23 cellular contexts compared by ENCODE assay signal in the genomic region with DNA sequence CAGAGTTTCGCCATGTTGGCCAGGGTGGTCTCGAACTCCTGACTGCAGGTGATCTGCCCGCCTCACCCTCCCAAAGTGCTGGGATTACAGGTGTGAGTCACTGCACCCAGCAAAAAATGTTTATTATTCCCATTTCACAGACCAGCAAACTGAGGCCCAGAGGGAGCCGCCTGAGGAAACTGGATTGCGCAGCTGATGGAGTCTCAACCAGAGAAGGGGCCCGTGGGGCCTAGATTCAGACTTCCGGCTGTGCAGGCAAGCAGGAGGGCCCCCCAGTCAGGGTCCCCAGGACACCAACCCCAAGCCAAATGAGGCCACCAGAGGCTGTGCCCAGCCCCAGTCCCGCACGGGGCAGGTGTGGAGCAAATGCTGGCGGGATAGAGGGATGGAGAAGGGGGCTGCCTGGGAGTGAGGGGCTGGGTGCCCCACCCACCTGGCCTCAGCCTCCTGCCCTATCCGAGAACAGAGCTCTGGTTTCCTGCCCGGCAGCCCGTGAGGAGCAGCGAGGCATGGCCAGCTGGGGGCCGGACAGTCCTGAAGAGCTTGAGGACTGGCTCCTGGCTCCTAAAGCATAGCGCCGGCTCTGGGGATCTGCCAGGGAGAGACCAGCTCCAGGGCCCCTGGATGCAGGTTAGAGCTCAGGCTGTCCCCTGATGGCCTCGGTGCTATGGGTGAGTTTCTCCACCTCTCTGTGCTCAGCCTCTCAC. TPM values are rescaled to one million over a fixed set of nuclear protein-coding genes. Genes with fewer than 3 reads are reported as not detected.
DNase-seq lines count a peak whose midpoint lies in the region; ATAC-seq and TF ChIP-seq lines count a peak whose summit lies in the region.
"Had no signal": no experiment of that assay in that cellular context is flagged by ENCODE, and none has a peak within 500 bp of the region (broad histone marks: within the 10 kb centered on the region; RNA-seq: fewer than 3 reads in every experiment).

No MANE protein-coding gene starts in this region.

- 69 to 82% methylated on average over 15 to 18 of the region's 18 CpGs for WGBS in endodermal cell (ENCODE audit: insufficient coverage in 1 of 2, insufficient read length in 1 of 2), 2 experiments

- no peak for TF ChIP-seq EP300 in Ishikawa (IDR thresholded peaks at IDR 0.05; ENCODE audit: borderline replicate concordance)

- H3K27me3 ChIP-seq in endodermal cell (ENCODE audit: control insufficient read depth, insufficient read depth, low read length, poor library complexity, severe bottlenecking) (no peaks in the 10 kb centered on the region), neural progenitor cell (no peaks in the 10 kb centered on the region)
- H3K27me3 ChIP-seq: dorsolateral prefrontal cortex, tibial nerve had no signal

- no peaks in the 10 kb centered on the region for H3K79me2 ChIP-seq in neural progenitor cell (ENCODE audit: low read depth)

- TF ChIP-seq CTCF in endodermal cell (conservative IDR thresholded peaks at IDR 0.05): no peak
- TF ChIP-seq CTCF in neural progenitor cell (IDR thresholded peaks at IDR 0.05): no peak

- DNase-seq in Caki2 (ENCODE audit: low read depth) (peak; percentile 61), endodermal cell (peak; percentile 78), neural progenitor cell (ENCODE audit: low spot score) (peak; percentile 67), NCI-H526 treated with DMSO at 0.1 percent for 48 hours (lab: John Stamatoyannopoulos, UW) (no peak), NCI-H187 treated with DMSO at 0.1 percent for 48 hours (lab: John Stamatoyannopoulos, UW) (no peak), dermis blood vessel endothelial cell (no peak)
- DNase-seq: activated gamma-delta T cell; AML-193; dorsolateral prefrontal cortex; gastrocnemius medialis; GDM1; left colon; NCI-H1930; occipital lobe; sigmoid colon; stimulated activated naive CD4-positive, alpha-beta T cell had no signal

- no peak overlapping the region for H3K4me3 ChIP-seq in endodermal cell (ENCODE audit: low read length)
- no peak overlapping the region for H3K4me3 ChIP-seq in neural progenitor cell
- H3K4me3 ChIP-seq: dorsolateral prefrontal cortex, gastrocnemius medialis, sigmoid colon, tibial nerve had no signal

- H3K9me3 ChIP-seq in endodermal cell (ENCODE audit: control insufficient read depth, low read length) (no peaks in the 10 kb centered on the region), neural progenitor cell (ENCODE audit: low read depth) (no peaks in the 10 kb centered on the region)
- H3K9me3 ChIP-seq: Caco-2, gastrocnemius medialis, sigmoid colon, tibial nerve had no signal

- H3K36me3 ChIP-seq in endodermal cell (ENCODE audit: control insufficient read depth, insufficient read depth, low read length) (no peaks in the 10 kb centered on the region), neural progenitor cell (no peaks in the 10 kb centered on the region)
- H3K36me3 ChIP-seq: gastrocnemius medialis, sigmoid colon, tibial nerve had no signal

- ATAC-seq in HG03095 (IDR thresholded peaks at IDR 0.05; ENCODE audit: unreplicated experiment): no peak
- ATAC-seq: gastrocnemius medialis, left colon had no signal

- H3F3A ChIP-seq in neural progenitor cell (ENCODE audit: low read depth): peaks cover 3% of the 10 kb centered on the region

- H3K4me1 ChIP-seq in endodermal cell (ENCODE audit: control insufficient read depth, insufficient read depth, low read length) (no peaks in the 10 kb centered on the region), neural progenitor cell (no peaks in the 10 kb centered on the region)
- H3K4me1 ChIP-seq: Caco-2, gastrocnemius medialis, sigmoid colon had no signal

- H3K27ac ChIP-seq in endodermal cell (ENCODE audit: low read depth, low read length): no peak overlapping the region
- no peak overlapping the region for H3K27ac ChIP-seq in neural progenitor cell
- H3K27ac ChIP-seq: dorsolateral prefrontal cortex, gastrocnemius medialis, sigmoid colon, tibial nerve had no signal

- H3K4me3 Mint-ChIP-seq in endodermal cell: no peak overlapping the region
- H3K4me3 Mint-ChIP-seq in neural progenitor cell: no peak overlapping the region
- H3K4me3 Mint-ChIP-seq: IgD-negative memory B cell had no signal

- H3K9me3 Mint-ChIP-seq in endodermal cell: no peaks in the 10 kb centered on the region
- H3K9me3 Mint-ChIP-seq in neural progenitor cell: no peaks in the 10 kb centered on the region
- H3K9me3 Mint-ChIP-seq: IgD-negative memory B cell had no signal

- no peak overlapping the region for H2AFZ ChIP-seq in neural progenitor cell (replicated peaks)

- H3K27me3 Mint-ChIP-seq in endodermal cell (ENCODE audit: insufficient read depth) (no peaks in the 10 kb centered on the region), neural progenitor cell (ENCODE audit: insufficient read depth, low read depth) (peaks cover 6% of the 10 kb centered on the region)

- no peak overlapping the region for H3K4me2 ChIP-seq in neural progenitor cell

- TF ChIP-seq RAD21 in Ishikawa (IDR thresholded peaks at IDR 0.05; ENCODE audit: low read depth): no peak

- H4K20me1 ChIP-seq in neural progenitor cell (ENCODE audit: low read depth): no peaks in the 10 kb centered on the region

- H3K36me3 Mint-ChIP-seq in endodermal cell (ENCODE audit: low read depth) (no peaks in the 10 kb centered on the region), neural progenitor cell (no peaks in the 10 kb centered on the region)
- H3K36me3 Mint-ChIP-seq: IgD-negative memory B cell had no signal

- in situ Hi-C loops in Caki2 (cut with HindIII; ENCODE audit: low pct_unique_long_range_greater_than_20kb, low sequenced_read_pairs): no loop called here

- no peak overlapping the region for H3K9ac ChIP-seq in endodermal cell (ENCODE audit: extremely low read depth, low read length, poor library complexity, severe bottlenecking)
- H3K9ac ChIP-seq in neural progenitor cell: no peak overlapping the region

- H3K4me1 Mint-ChIP-seq in endodermal cell (no peaks in the 10 kb centered on the region), neural progenitor cell (peaks cover 13% of the 10 kb centered on the region)

- H3K27ac Mint-ChIP-seq in endodermal cell (no peak overlapping the region), neural progenitor cell (no peak overlapping the region)
- H3K27ac Mint-ChIP-seq: IgD-negative memory B cell had no signal

TF ChIP-seq in Ishikawa, 13 proteins besides CTCF, POLR2A, EP300 and RAD21:
- peak; percentile 84 for TF ChIP-seq ZBTB7A (IDR thresholded peaks at IDR 0.05; ENCODE audit: low read depth)
- no peak for TF ChIP-seq FOXM1 (IDR thresholded peaks at IDR 0.05; ENCODE audit: borderline replicate concordance, low read depth)

RNA-seq across cellular contexts. Expression of gene MISP, which starts 22.0 kb away (rescaled TPM):
- 3.9 and 9.6 TPM in 2 replicates for total RNA-seq in Caki2 (2014; rRNA removed; shearing (Covaris generic); ENCODE audit: low replicate concordance)
- under 1 TPM in 1 of 2 donors, not detected in 1; 0.11 TPM for total RNA-seq in endodermal cell
- polyA plus RNA-seq in endodermal cell (2013, experiment 1 of 2): 0.18 TPM
- 0.21 TPM for polyA plus RNA-seq in endodermal cell (2013, experiment 2 of 2)
- total RNA-seq in neural progenitor cell (ENCODE audit: low replicate concordance): not detected in 2 replicates
- total RNA-seq in dermis blood vessel endothelial cell: 0.05 TPM in 1 of 2 replicates, not detected in the other
- total RNA-seq: occipital lobe had no signal
- polyA plus RNA-seq: IgD-negative memory B cell had no signal

RNA-seq across cellular contexts. Expression of gene PTBP1, which starts 24.4 kb away (rescaled TPM):
- total RNA-seq in Caki2 (2014; rRNA removed; shearing (Covaris generic); ENCODE audit: low replicate concordance): 136 and 182 TPM in 2 replicates
- total RNA-seq in endodermal cell (100 to 1,000 TPM; 647 to 694 TPM), neural progenitor cell (ENCODE audit: low replicate concordance) (237 and 543 TPM in 2 replicates), dermis blood vessel endothelial cell (123 and 212 TPM in 2 replicates)
- 360 TPM for polyA plus RNA-seq in endodermal cell (2013, experiment 1 of 2)
- 328 TPM for polyA plus RNA-seq in endodermal cell (2013, experiment 2 of 2)

RNA-seq across cellular contexts. Expression of gene PLPPR3, which starts 48.9 kb away (rescaled TPM):
- 3.1 and 13.6 TPM in 2 replicates for total RNA-seq in Caki2 (2014; rRNA removed; shearing (Covaris generic); ENCODE audit: low replicate concordance)
- 100 to 1,000 TPM; 110 to 111 TPM for total RNA-seq in endodermal cell
- 157 TPM for polyA plus RNA-seq in endodermal cell (2013, experiment 1 of 2)
- 150 TPM for polyA plus RNA-seq in endodermal cell (2013, experiment 2 of 2)
- 15.6 and 91.6 TPM in 2 replicates for total RNA-seq in neural progenitor cell (ENCODE audit: low replicate concordance)
- under 0.01 TPM in 1 of 2 replicates, not detected in the other for total RNA-seq in dermis blood vessel endothelial cell
- total RNA-seq: gastrocnemius medialis, left colon, sigmoid colon, tibial nerve had no signal
- polyA plus RNA-seq: esophagus, IgD-negative memory B cell had no signal

RNA-seq across cellular contexts. Expression of gene AZU1, which starts 54.8 kb away (rescaled TPM):
- total RNA-seq in Caki2 (2014; rRNA removed; shearing (Covaris generic); ENCODE audit: low replicate concordance): not detected in 2 replicates
- 1 to 10 TPM; 2.5 to 3.7 TPM for total RNA-seq in endodermal cell
- 1.2 TPM for polyA plus RNA-seq in endodermal cell (2013, experiment 1 of 2)
- 1.2 TPM for polyA plus RNA-seq in endodermal cell (2013, experiment 2 of 2)
- 1.0 and 2.0 TPM in 2 replicates for total RNA-seq in neural progenitor cell (ENCODE audit: low replicate concordance)
- not detected in 2 replicates for total RNA-seq in dermis blood vessel endothelial cell
- total RNA-seq: Caco-2, gastrocnemius medialis, left colon, mucosa of gallbladder had no signal
- polyA plus RNA-seq: esophagus, IgD-negative memory B cell had no signal

Comparison
In these comparisons a context has a peak if more than half of its experiments do, and no peak if none do; other contexts are left out.
1. DNase-seq: peak in Caki2 (single experiment), endodermal cell (single experiment) and neural progenitor cell (single experiment); none in NCI-H526 treated with DMSO at 0.1 percent for 48 hours (single experiment), NCI-H187 treated with DMSO at 0.1 percent for 48 hours (single experiment) and dermis blood vessel endothelial cell (single experiment).